Comparison of ENCODE assay signal across 18 cellular contexts in genomic region chr1:182119631-182120030, GRCh38. TPM values are rescaled to one million over a fixed set of nuclear protein-coding genes. Genes with fewer than 3 reads are reported as not detected.
"Had no signal": no experiment of that assay in that cellular context is flagged by ENCODE, and none has a peak within 500 bp of the region (broad histone marks: within the 10 kb centered on the region; RNA-seq: fewer than 3 reads in every experiment).

No MANE protein-coding gene starts in this region.

- H3K4me3 ChIP-seq: breast epithelium had no signal

- FAIRE-seq: colon, endothelial cell of umbilical vein, TTC549 had no signal

- DNase-seq: activated CD4-positive, alpha-beta T cell treated with anti-CD3 and anti-CD28 coated beads, Interleukin-2, amount 50 U/mL, for 4 hours; activated CD4-positive, CD25-positive, alpha-beta regulatory T cell treated with anti-CD3 and anti-CD28 coated beads, Interleukin-2, amount 50 U/mL, for 72 hours; activated gamma-delta T cell; activated T-cell treated with anti-CD3 and anti-CD28 coated beads, Interleukin-2, amount 50 U/mL, for 4 hours; amygdala; foreskin melanocyte; mammary epithelial cell; occipital lobe; stimulated activated CD4-positive, alpha-beta T cell treated with anti-CD3 and anti-CD28 coated beads, Interleukin-15, amount 100 ng/mL, for 24 hours; stimulated activated CD4-positive, alpha-beta T cell treated with anti-CD3 and anti-CD28 coated beads, Interleukin-4, amount 100 ng/mL, for 24 hours; stimulated activated naive CD8-positive, alpha-beta T cell treated with anti-CD3 and anti-CD28 coated beads, Interleukin-15, amount 100 ng/mL, for 72 hours; T-helper 17 cell had no signal

- ATAC-seq: activated T-cell treated with anti-CD3 and anti-CD28 coated beads, Interleukin-2, amount 50 U/mL, for 4 hours; natural killer cell treated with Interleukin-12 subunit alpha and Interleukin-12 subunit beta and Interleukin-15 and Interleukin-18, amount 100 ng/mL, for 72 hours; stimulated activated naive CD8-positive, alpha-beta T cell treated with anti-CD3 and anti-CD28 coated beads, Interleukin-15, amount 100 ng/mL, for 72 hours; T-helper 17 cell had no signal

- H3K4me1 ChIP-seq: breast epithelium had no signal

- H3K36me3 ChIP-seq: breast epithelium had no signal

- H3K9me3 ChIP-seq: breast epithelium had no signal

- H3K27me3 ChIP-seq: breast epithelium had no signal

RNA-seq across cellular contexts. Expression of gene ZNF648, which starts 58.1 kb away (rescaled TPM):
- total RNA-seq: activated T-cell treated with anti-CD3 and anti-CD28 coated beads, Interleukin-2, amount 50 U/mL, for 4 hours; endothelial cell of umbilical vein; mucosa of gallbladder; natural killer cell treated with Interleukin-12 subunit alpha and Interleukin-12 subunit beta and Interleukin-15 and Interleukin-18, amount 100 ng/mL, for 72 hours; T-helper 17 cell had no signal
